In the genomic region with DNA sequence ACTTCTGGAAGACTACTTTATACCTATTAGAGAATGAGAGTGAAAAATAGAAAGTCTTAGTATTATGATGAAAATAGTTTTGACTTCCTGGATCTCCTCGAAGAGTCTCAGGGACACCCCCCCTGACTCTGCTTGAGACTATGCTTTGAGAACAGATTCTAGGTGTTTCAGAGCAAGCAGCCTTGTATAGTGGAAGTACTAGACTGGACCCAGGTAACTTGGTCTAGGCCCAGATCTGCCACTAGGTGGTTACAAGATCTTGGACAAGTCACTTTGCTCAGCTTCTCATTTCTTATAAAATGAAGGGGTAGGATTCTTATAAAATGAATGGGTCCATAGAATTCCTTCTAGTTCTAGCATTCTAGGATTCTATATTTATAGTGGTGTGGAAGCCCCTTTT, we compare ENCODE assay signal across 9 cellular contexts. TPM values are rescaled to one million over a fixed set of nuclear protein-coding genes. Genes with fewer than 3 reads are reported as not detected.
DNase-seq lines count a peak whose midpoint lies in the region; ATAC-seq and TF ChIP-seq lines count a peak whose summit lies in the region.
"Had no signal": no experiment of that assay in that cellular context is flagged by ENCODE, and none has a peak within 500 bp of the region (broad histone marks: within the 10 kb centered on the region; RNA-seq: fewer than 3 reads in every experiment).

No MANE protein-coding gene starts in this region.

- H3K4me3 ChIP-seq in IMR-90 (ENCODE audit: insufficient read depth, low read depth, low read length) (no peak overlapping the region), epithelial cell of proximal tubule (ENCODE audit: low read depth, low read length) (no peak overlapping the region), MG63 (no peak overlapping the region)

- dilution Hi-C loops in IMR-90 (cut with HindIII; ENCODE audit: low sequenced_read_pairs, unreplicated experiment) = no loop called here

- no peak overlapping the region for H3K14ac ChIP-seq in IMR-90 (replicated peaks; ENCODE audit: low read depth, low read length)

- no peak overlapping the region for H2AK9ac ChIP-seq in IMR-90 (replicated peaks; ENCODE audit: low read depth, low read length, poor library complexity)

- no peak overlapping the region for H2AFZ ChIP-seq in IMR-90 (replicated peaks; ENCODE audit: low read length, poor library complexity)

- H3K23ac ChIP-seq in IMR-90 (ENCODE audit: low read depth, low read length) = no peak overlapping the region

- H3K9me1 ChIP-seq in IMR-90 (ENCODE audit: insufficient read depth, low read length) = peaks cover 9% of the 10 kb centered on the region; the same call in 1 of the 2 replicates

- H4K20me1 ChIP-seq in IMR-90 (ENCODE audit: insufficient read depth, low read length) = no peaks in the 10 kb centered on the region; the same call in 1 of the 2 replicates

- no peak overlapping the region for H3K56ac ChIP-seq in IMR-90 (ENCODE audit: extremely low read depth, insufficient read depth, low read length)

- WGBS in IMR-90 (ENCODE audit: extremely low coverage in 2 of 2, insufficient read length in 1 of 2), 2 experiments = no CpG with 5 or more reads among the region's 1 CpG

- no peaks in the 10 kb centered on the region for H3K27me3 ChIP-seq in IMR-90 (ENCODE audit: control insufficient read depth, insufficient read depth, low read length)
- H3K27me3 ChIP-seq in MG63 = no peaks in the 10 kb centered on the region

- TF ChIP-seq RAD21 in IMR-90 (IDR thresholded peaks at IDR 0.05; ENCODE audit: low read length) = no peak

- CTCF ChIA-PET in IMR-90 (lab: Yijun Ruan, JAX) = no interaction called here

- H3K27ac ChIP-seq in IMR-90 (ENCODE audit: insufficient read depth, low read length) = no peak overlapping the region
- H3K27ac ChIP-seq: HL-60 had no signal

- intact Hi-C loops in IMR-90 (cut with micrococcal nuclease) = no loop called here

- ATAC-seq in GM19467 (IDR thresholded peaks at IDR 0.05; ENCODE audit: unreplicated experiment) (peak; percentile 67), IMR-90 (ENCODE audit: low read depth) (no peak)

- no peak overlapping the region for H3K18ac ChIP-seq in IMR-90 (ENCODE audit: low read depth, low read length)

- POLR2A ChIA-PET in IMR-90 (lab: Charles Lee; ENCODE audit: unreplicated experiment) = no interaction called here

- H3K4ac ChIP-seq in IMR-90 (ENCODE audit: low read depth, low read length) = no peak overlapping the region

- H3K36me3 ChIP-seq in IMR-90 (ENCODE audit: control insufficient read depth, insufficient read depth, low read length) (peaks cover 30% of the 10 kb centered on the region), MG63 (no peaks in the 10 kb centered on the region; the same call in 1 of the 2 replicates)

- H3K4me2 ChIP-seq in IMR-90 (ENCODE audit: low read depth, low read length) = no peak overlapping the region

- no peak overlapping the region; a peak in 1 of 4 replicates for H4K8ac ChIP-seq in IMR-90 (ENCODE audit: low read depth in 2 of 2, low read length in 2 of 2)

- no peak overlapping the region for H2BK20ac ChIP-seq in IMR-90 (ENCODE audit: low read depth, low read length)

- TF ChIP-seq POLR2A in IMR-90 (IDR thresholded peaks at IDR 0.05; ENCODE audit: low read depth, low read length) = no peak

- H4K91ac ChIP-seq in IMR-90 (ENCODE audit: insufficient read depth, low read depth, low read length) = no peak overlapping the region

- H2BK5ac ChIP-seq in IMR-90 (ENCODE audit: low read depth, low read length, poor library complexity, severe bottlenecking) = no peak overlapping the region

- H3K9ac ChIP-seq in IMR-90 (ENCODE audit: low read depth, low read length) = no peak overlapping the region

- H3K4me1 ChIP-seq in IMR-90 (ENCODE audit: control insufficient read depth, insufficient read depth, low read length) = peaks cover 3% of the 10 kb centered on the region

- no peak overlapping the region for H2AK5ac ChIP-seq in IMR-90 (ENCODE audit: low read depth, low read length)

- DNase-seq in DMS114 treated with DMSO at 0.1 percent for 48 hours (lab: John Stamatoyannopoulos, UW; ENCODE audit: unreplicated experiment) (peak; percentile 3), IMR-90 (peak; percentile 28), epithelial cell of proximal tubule (ENCODE audit: low read depth) (no peak), GDM1 (lab: John Stamatoyannopoulos, UW) (no peak), MG63 (no peak), NOMO-1 treated with DMSO at 0.1 percent for 48 hours (lab: John Stamatoyannopoulos, UW; ENCODE audit: unreplicated experiment) (no peak)
- no peak for DNase-seq in effector CD8-positive, alpha-beta T cell (lab: John Stamatoyannopoulos, UW)

- H3K9me3 ChIP-seq in IMR-90 (ENCODE audit: control insufficient read depth, insufficient read depth, low read length) (no peaks in the 10 kb centered on the region), MG63 (no peaks in the 10 kb centered on the region)

- H3K79me1 ChIP-seq in IMR-90 (ENCODE audit: low read depth in 1 of 2, low read length in 2 of 2) = peaks cover 16 to 44% of the 10 kb centered on the region in 2 experiments

- no peak overlapping the region for H4K5ac ChIP-seq in IMR-90 (ENCODE audit: low read depth, low read length)

- TF ChIP-seq CTCF in IMR-90 (conservative IDR thresholded peaks at IDR 0.05; ENCODE audit: low read depth, low read length) = 0 out of 2 replicates have a peak, but pooled peaks have one; percentile 18
- peak; percentile 66 for TF ChIP-seq CTCF in epithelial cell of proximal tubule (conservative IDR thresholded peaks at IDR 0.05; ENCODE audit: low read depth, low read length)

- BruUV-seq in IMR-90 (replicated peaks; lab: Mats Ljungman, UMichigan) = no TSS peak

- no peak overlapping the region for H2BK15ac ChIP-seq in IMR-90 (ENCODE audit: low read depth, low read length)

- in situ Hi-C loops in IMR-90 (cut with MboI; ENCODE audit: low sequenced_read_pairs) = no loop called here

- H2BK120ac ChIP-seq in IMR-90 (ENCODE audit: low read depth, low read length) = no peak overlapping the region

TF ChIP-seq in IMR-90, 13 proteins besides CTCF, POLR2A, EP300 and RAD21:
- TF ChIP-seq CHD1 (IDR thresholded peaks at IDR 0.05; ENCODE audit: low read depth, low read length) (no peak), SMC3 (IDR thresholded peaks at IDR 0.05; ENCODE audit: low read depth, low read length) (peak; percentile 27; the same call in 1 of the 2 replicates)

RNA-seq across cellular contexts. Expression of gene ABHD5, which starts 9.1 kb away (rescaled TPM):
- total RNA-seq in IMR-90 (2012; rRNA removed) (33.2 and 33.6 TPM in 2 replicates), epithelial cell of proximal tubule (23.0 and 25.0 TPM in 2 replicates)
- polyA plus RNA-seq in IMR-90 (2012; rRNA removed) = 13.8 and 15.8 TPM in 2 replicates
- polyA plus RNA-seq in IMR-90 (2012; cell fraction: cytosol; rRNA removed) = 5.6 and 6.0 TPM in 2 replicates
- polyA plus RNA-seq in IMR-90 (2012; cell fraction: nucleus; rRNA removed; ENCODE audit: low replicate concordance) = 3.3 and 26.7 TPM in 2 replicates
- total RNA-seq in MG63 (2014; rRNA removed; shearing (Covaris generic); ENCODE audit: low replicate concordance) = 15.3 and 20.9 TPM in 2 replicates

Comparison
In these comparisons a context has a peak if more than half of its experiments do, and no peak if none do; other contexts are left out.
1. DNase-seq: peak in DMS114 treated with DMSO at 0.1 percent for 48 hours (single experiment) and IMR-90 (single experiment); none in epithelial cell of proximal tubule (single experiment), GDM1 (single experiment), MG63 (single experiment), effector CD8-positive, alpha-beta T cell (single experiment) and NOMO-1 treated with DMSO at 0.1 percent for 48 hours (single experiment).